ENCODE assay signal across 13 cellular contexts in genomic region chr17:28864991-28865849, GRCh38. TPM values are rescaled to one million over a fixed set of nuclear protein-coding genes. Genes with fewer than 3 reads are reported as not detected.
DNase-seq lines count a peak whose midpoint lies in the region; ATAC-seq and TF ChIP-seq lines count a peak whose summit lies in the region.
"Had no signal": no experiment of that assay in that cellular context is flagged by ENCODE, and none has a peak within 500 bp of the region (broad histone marks: within the 10 kb centered on the region; RNA-seq: fewer than 3 reads in every experiment).

No MANE protein-coding gene starts in this region.

- H3K36me3 Mint-ChIP-seq in H9 (ENCODE audit: insufficient read depth in 1 of 3, low read depth in 3 of 3), result peaks cover 5 to 11% (median 6%) of the 10 kb centered on the region in 3 experiments; a peak in 6 of 7 replicates

- H4K8ac ChIP-seq in H9 (replicated peaks; ENCODE audit: insufficient read length, low read depth, low read length) (no peak overlapping the region), trophoblast cell (ENCODE audit: low read depth, low read length) (no peak overlapping the region)

- POLR2A ChIA-PET in RWPE1 (lab: Yijun Ruan, JAX; ENCODE audit: low non-redundant PET), result no interaction called here

- H2BK12ac ChIP-seq in H9 (ENCODE audit: insufficient read length, low read depth, low read length), result no peak overlapping the region
- no peak overlapping the region for H2BK12ac ChIP-seq in trophoblast cell (ENCODE audit: low read length)

- H2BK15ac ChIP-seq in H9 (ENCODE audit: low read depth, low read length), result 0 out of 2 replicates have a peak overlapping the region, but pooled peaks have one; percentile 68

- H3K27ac ChIP-seq in H9 (ENCODE audit: insufficient read length, low read depth, low read length) (no peak overlapping the region), RWPE1 (0 out of 2 replicates have a peak overlapping the region, but pooled peaks have one; percentile 5), gastroesophageal sphincter (no peak overlapping the region), trophoblast cell (ENCODE audit: low read depth, low read length) (no peak overlapping the region), SJCRH30 (no peak overlapping the region)

- peaks cover 3% of the 10 kb centered on the region for H3K23me2 ChIP-seq in H9 (ENCODE audit: insufficient read length, low read depth, low read length, poor library complexity, severe bottlenecking)

- no peak overlapping the region for H3K4me3 Mint-ChIP-seq in H9

- H4K5ac ChIP-seq in H9 (ENCODE audit: insufficient read length, low read depth, low read length), result no peak overlapping the region

- no peak overlapping the region for H3K23ac ChIP-seq in H9 (ENCODE audit: insufficient read length, low read depth, low read length)
- H3K23ac ChIP-seq in trophoblast cell (ENCODE audit: low read length), result no peak overlapping the region

- no peaks in the 10 kb centered on the region for H3K9me3 Mint-ChIP-seq in H9
- H3K9me3 Mint-ChIP-seq: CD14-positive monocyte had no signal

- H3K36me3 ChIP-seq in gastroesophageal sphincter, result peaks cover 0 to 16% of the 10 kb centered on the region in 2 donors
- H3K36me3 ChIP-seq in trophoblast cell (ENCODE audit: control insufficient read depth in 1 of 2, insufficient read depth in 2 of 2, low read length in 2 of 2), result peaks cover 5 to 6% of the 10 kb centered on the region in 2 experiments
- peaks cover 5% of the 10 kb centered on the region; the same call in 1 of the 2 replicates for H3K36me3 ChIP-seq in SJCRH30

- no peak for TF ChIP-seq POLR2A in gastroesophageal sphincter (IDR thresholded peaks at IDR 0.05)

- H4K91ac ChIP-seq in H9 (ENCODE audit: insufficient read length, low read depth, low read length) (no peak overlapping the region), trophoblast cell (ENCODE audit: low read depth, low read length) (no peak overlapping the region)

- H2BK20ac ChIP-seq in H9 (ENCODE audit: low read depth, low read length, poor library complexity, severe bottlenecking), result no peak overlapping the region

- no peak overlapping the region for H2BK120ac ChIP-seq in H9 (ENCODE audit: low read depth, low read length, poor library complexity, severe bottlenecking)
- no peak overlapping the region for H2BK120ac ChIP-seq in trophoblast cell (ENCODE audit: insufficient read depth, low read length, poor library complexity)

- H3K4me2 ChIP-seq in H9 (ENCODE audit: insufficient read depth, insufficient read length, low read length) (no peak overlapping the region), trophoblast cell (ENCODE audit: low read length) (no peak overlapping the region)

- H3K27me3 Mint-ChIP-seq in H9 (ENCODE audit: low read depth), result peaks cover 6% of the 10 kb centered on the region

- no peak overlapping the region for H2BK5ac ChIP-seq in H9 (ENCODE audit: insufficient read length, low read length)
- H2BK5ac ChIP-seq in trophoblast cell (ENCODE audit: low read depth, low read length, poor library complexity), result no peak overlapping the region

- no peak overlapping the region for H3K18ac ChIP-seq in H9 (ENCODE audit: insufficient read length, low read depth, low read length)
- no peak overlapping the region for H3K18ac ChIP-seq in trophoblast cell (ENCODE audit: low read length)

- H3K4me1 Mint-ChIP-seq in H9, result peaks cover 14 to 21% of the 10 kb centered on the region in 2 experiments

- H3K56ac ChIP-seq in H9 (ENCODE audit: insufficient read length, low read depth, low read length), result no peak overlapping the region

- ATAC-seq in gastroesophageal sphincter, result peak; percentile 25
- ATAC-seq in HG02763 (IDR thresholded peaks at IDR 0.05; ENCODE audit: unreplicated experiment), result no peak
- no peak for ATAC-seq in HG02840 (IDR thresholded peaks at IDR 0.05; ENCODE audit: low FRiP score, unreplicated experiment)
- ATAC-seq: stimulated activated naive CD8-positive, alpha-beta T cell treated with anti-CD3 and anti-CD28 coated beads, Interleukin-15, Interleukin-2, amounts not matched to agents 100 U/mL and 50 U/mL, for 24 hours had no signal

- no peak overlapping the region for H3K9ac ChIP-seq in H9 (ENCODE audit: extremely low read depth, insufficient read length, low read length)
- peak overlapping the region; percentile 14 for H3K9ac ChIP-seq in trophoblast cell (ENCODE audit: low read length)

- H3K27ac Mint-ChIP-seq in H9, result peak overlapping the region in 1 of 3 experiments; percentile 21; a peak in 2 of 7 replicates

- H2AK5ac ChIP-seq in H9 (ENCODE audit: insufficient read length, low read length) (no peak overlapping the region), trophoblast cell (ENCODE audit: low read length) (no peak overlapping the region)

- no peak for TF ChIP-seq EP300 in gastroesophageal sphincter (IDR thresholded peaks at IDR 0.05)

- H3K14ac ChIP-seq in H9 (ENCODE audit: insufficient read depth, low read length) (no peak overlapping the region), trophoblast cell (ENCODE audit: low read length) (no peak overlapping the region)

- no peak for DNase-seq in H9
- DNase-seq in RWPE1 (ENCODE audit: low spot score), result no peak
- peak; percentile 51 to 52 for DNase-seq in trophoblast cell
- no peak for DNase-seq in SJCRH30
- DNase-seq in cerebellum (ENCODE audit: low spot score), result no peak
- DNase-seq: activated CD4-positive, alpha-beta T cell treated with anti-CD3 and anti-CD28 coated beads for 4 hours; activated T-cell treated with anti-CD3 and anti-CD28 coated beads, Interleukin-2, amount 50 U/mL, for 48 hours; NCI-H2171; stimulated activated naive CD8-positive, alpha-beta T cell treated with anti-CD3 and anti-CD28 coated beads, Interleukin-15, Interleukin-2, amounts not matched to agents 100 U/mL and 50 U/mL, for 24 hours had no signal

- H3K4ac ChIP-seq in H9 (ENCODE audit: low read depth, low read length), result no peak overlapping the region
- no peak overlapping the region for H3K4ac ChIP-seq in trophoblast cell (ENCODE audit: low read depth, low read length)

- no peaks in the 10 kb centered on the region for H3K79me1 ChIP-seq in H9 (ENCODE audit: insufficient read depth, low read depth, low read length, poor library complexity, severe bottlenecking)
- no peaks in the 10 kb centered on the region for H3K79me1 ChIP-seq in trophoblast cell (ENCODE audit: low read length)

- H3K4me3 ChIP-seq in gastroesophageal sphincter, result no peak overlapping the region
- no peak overlapping the region for H3K4me3 ChIP-seq in trophoblast cell (ENCODE audit: low read depth, low read length)
- no peak overlapping the region for H3K4me3 ChIP-seq in SJCRH30

- no peak overlapping the region for H2AFZ ChIP-seq in H9 (ENCODE audit: low read length)
- H2AFZ ChIP-seq in trophoblast cell (ENCODE audit: insufficient read depth, low read length, poor library complexity), result no peak overlapping the region

- no peak overlapping the region for H4K12ac ChIP-seq in trophoblast cell (ENCODE audit: low read depth, low read length)

- no peaks in the 10 kb centered on the region for H4K20me1 ChIP-seq in H9 (ENCODE audit: control insufficient read depth, insufficient read depth, insufficient read length)

- H3K27me3 ChIP-seq in H9 (ENCODE audit: insufficient read depth, low read length) (no peaks in the 10 kb centered on the region), gastroesophageal sphincter (no peaks in the 10 kb centered on the region), trophoblast cell (ENCODE audit: insufficient read depth, low read length) (no peaks in the 10 kb centered on the region), SJCRH30 (no peaks in the 10 kb centered on the region)

- no peak overlapping the region for H3T11ph ChIP-seq in H9 (ENCODE audit: low read length)

- H3K79me2 ChIP-seq in H9 (ENCODE audit: insufficient read depth, low read length) (no peaks in the 10 kb centered on the region), trophoblast cell (ENCODE audit: control insufficient read depth, insufficient read depth, low read length, poor library complexity) (no peaks in the 10 kb centered on the region)

- TF ChIP-seq CTCF in H9 (conservative IDR thresholded peaks at IDR 0.05) (no peak), RWPE1 (conservative IDR thresholded peaks at IDR 0.05; ENCODE audit: low read depth) (no peak), gastroesophageal sphincter (IDR thresholded peaks at IDR 0.05) (no peak)

- H3K9me3 ChIP-seq in H9 (ENCODE audit: control insufficient read depth, low read depth, low read length) (no peaks in the 10 kb centered on the region), gastroesophageal sphincter (no peaks in the 10 kb centered on the region), trophoblast cell (ENCODE audit: insufficient read depth, low read depth, low read length) (no peaks in the 10 kb centered on the region), SJCRH30 (replicated peaks) (no peaks in the 10 kb centered on the region)

- CTCF ChIA-PET in RWPE1 (lab: Yijun Ruan, JAX), result interaction anchor here (0.6 to 0.7 kb wide), 3 partner anchors 13 to 42 kb away, joined by 3 to 4 read pairs (median 4); no protein-coding TSS in a partner anchor

- no peaks in the 10 kb centered on the region; the same call in 1 of the 2 replicates for H3K4me1 ChIP-seq in H9 (ENCODE audit: insufficient read depth, low read length)
- H3K4me1 ChIP-seq in gastroesophageal sphincter, result no peaks in the 10 kb centered on the region
- peaks cover 0 to 2% of the 10 kb centered on the region in 2 experiments for H3K4me1 ChIP-seq in trophoblast cell (ENCODE audit: control insufficient read depth in 1 of 2, insufficient read depth in 2 of 2, low read length in 2 of 2)
- no peaks in the 10 kb centered on the region for H3K4me1 ChIP-seq in SJCRH30

- WGBS in H9 (ENCODE audit: extremely low coverage, insufficient read length, low lambda C conversion rate), result no CpG with 5 or more reads among the region's 11 CpGs
- WGBS in gastroesophageal sphincter (ENCODE audit: low coverage in 1 of 2), 2 donors, result 81 to 86% methylated on average over 3 to 5 of the region's 11 CpGs
- WGBS in trophoblast cell (ENCODE audit: extremely low coverage, insufficient coverage, insufficient read length), result no CpG with 5 or more reads among the region's 11 CpGs

RNA-seq across cellular contexts. Expression of gene ERAL1, which starts 10.4 kb away (rescaled TPM):
- total RNA-seq in H9 (2021) (61.7 and 67.8 TPM in 2 replicates), gastroesophageal sphincter (10 to 100 TPM; 25.8 to 48.3 (median 29.2) TPM), cerebellum (28.8 TPM)
- 39.0 and 40.1 TPM in 2 replicates for polyA plus RNA-seq in trophoblast cell (2013)
- 58.2 and 63.5 TPM in 2 replicates for total RNA-seq in SJCRH30 (2014; rRNA removed; shearing (Covaris generic))

RNA-seq across cellular contexts. Expression of gene FAM222B, which starts 22.6 kb away (rescaled TPM):
- total RNA-seq in H9 (2021), result 76.1 and 77.1 TPM in 2 replicates
- 10 to 100 TPM; 15.5 to 47.6 (median 21.6) TPM for total RNA-seq in gastroesophageal sphincter
- polyA plus RNA-seq in trophoblast cell (2013), result 45.9 and 48.6 TPM in 2 replicates
- total RNA-seq in SJCRH30 (2014; rRNA removed; shearing (Covaris generic)), result 17.4 and 22.8 TPM in 2 replicates
- 12.2 TPM for total RNA-seq in cerebellum

RNA-seq across cellular contexts. Expression of gene FLOT2, which starts 32.3 kb away (rescaled TPM):
- 173 and 185 TPM in 2 replicates for total RNA-seq in H9 (2021)
- 100 to 1,000 TPM in 2 of 4 donors, 10 to 100 TPM in 2; 71.6 to 107 (median 91.2) TPM for total RNA-seq in gastroesophageal sphincter
- 54.6 and 58.2 TPM in 2 replicates for polyA plus RNA-seq in trophoblast cell (2013)
- total RNA-seq in SJCRH30 (2014; rRNA removed; shearing (Covaris generic)), result 44.7 and 46.4 TPM in 2 replicates
- 23.5 TPM for total RNA-seq in cerebellum

RNA-seq across cellular contexts. Expression of gene DHRS13, which starts 37.7 kb away (rescaled TPM):
- total RNA-seq in H9 (2021) (28.6 and 29.6 TPM in 2 replicates), gastroesophageal sphincter (1 to 10 TPM; 3.9 to 6.5 (median 5.2) TPM), cerebellum (25.0 TPM)
- 11.2 and 11.4 TPM in 2 replicates for polyA plus RNA-seq in trophoblast cell (2013)
- 25.6 and 27.0 TPM in 2 replicates for total RNA-seq in SJCRH30 (2014; rRNA removed; shearing (Covaris generic))

Comparison
In these comparisons a context has a peak if more than half of its experiments do, and no peak if none do; other contexts are left out.
1. DNase-seq: peak in trophoblast cell (2 of 2); none in H9 (single experiment), RWPE1 (single experiment), SJCRH30 (0 of 2) and cerebellum (single experiment).